In the genomic region with DNA sequence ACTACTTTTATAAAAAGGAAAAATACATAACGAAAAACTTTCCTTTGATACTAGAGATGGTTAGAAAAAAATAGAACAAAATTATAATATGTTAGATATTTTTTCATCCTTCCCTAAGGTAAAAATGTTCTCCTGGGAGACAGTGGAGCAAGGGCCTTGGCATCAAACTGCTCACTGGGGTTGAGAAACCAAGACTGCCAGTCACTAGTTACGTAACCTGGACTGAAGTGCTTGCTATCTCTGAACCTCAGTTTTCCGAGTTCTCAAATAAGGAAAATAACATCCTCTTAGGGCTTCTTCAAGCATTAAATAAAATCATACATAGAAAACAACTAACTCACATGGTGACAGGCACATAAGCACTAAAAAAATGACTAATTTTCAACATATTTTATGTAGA, we compare ENCODE assay signal across 1 cellular context.
TF ChIP-seq lines count a peak whose summit lies in the region.

No MANE protein-coding gene starts in this region.

TF ChIP-seq in SK-N-SH treated with all-trans-retinoic acid at 6 μM for 48 hours, 23 proteins besides CTCF, POLR2A, EP300 and RAD21 (continued from another document):
- TF ChIP-seq, protein P1, sequence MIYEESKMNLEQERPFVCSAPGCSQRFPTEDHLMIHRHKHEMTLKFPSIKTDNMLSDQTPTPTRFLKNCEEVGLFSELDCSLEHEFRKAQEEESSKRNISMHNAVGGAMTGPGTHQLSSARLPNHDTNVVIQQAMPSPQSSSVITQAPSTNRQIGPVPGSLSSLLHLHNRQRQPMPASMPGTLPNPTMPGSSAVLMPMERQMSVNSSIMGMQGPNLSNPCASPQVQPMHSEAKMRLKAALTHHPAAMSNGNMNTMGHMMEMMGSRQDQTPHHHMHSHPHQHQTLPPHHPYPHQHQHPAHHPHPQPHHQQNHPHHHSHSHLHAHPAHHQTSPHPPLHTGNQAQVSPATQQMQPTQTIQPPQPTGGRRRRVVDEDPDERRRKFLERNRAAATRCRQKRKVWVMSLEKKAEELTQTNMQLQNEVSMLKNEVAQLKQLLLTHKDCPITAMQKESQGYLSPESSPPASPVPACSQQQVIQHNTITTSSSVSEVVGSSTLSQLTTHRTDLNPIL (CRISPR knock-in tag; IDR thresholded peaks at IDR 0.05; ENCODE audit: low read depth) = no peak
- TF ChIP-seq ISL1 (CRISPR knock-in tag; IDR thresholded peaks at IDR 0.05) = no peak
- TF ChIP-seq, protein P2, sequence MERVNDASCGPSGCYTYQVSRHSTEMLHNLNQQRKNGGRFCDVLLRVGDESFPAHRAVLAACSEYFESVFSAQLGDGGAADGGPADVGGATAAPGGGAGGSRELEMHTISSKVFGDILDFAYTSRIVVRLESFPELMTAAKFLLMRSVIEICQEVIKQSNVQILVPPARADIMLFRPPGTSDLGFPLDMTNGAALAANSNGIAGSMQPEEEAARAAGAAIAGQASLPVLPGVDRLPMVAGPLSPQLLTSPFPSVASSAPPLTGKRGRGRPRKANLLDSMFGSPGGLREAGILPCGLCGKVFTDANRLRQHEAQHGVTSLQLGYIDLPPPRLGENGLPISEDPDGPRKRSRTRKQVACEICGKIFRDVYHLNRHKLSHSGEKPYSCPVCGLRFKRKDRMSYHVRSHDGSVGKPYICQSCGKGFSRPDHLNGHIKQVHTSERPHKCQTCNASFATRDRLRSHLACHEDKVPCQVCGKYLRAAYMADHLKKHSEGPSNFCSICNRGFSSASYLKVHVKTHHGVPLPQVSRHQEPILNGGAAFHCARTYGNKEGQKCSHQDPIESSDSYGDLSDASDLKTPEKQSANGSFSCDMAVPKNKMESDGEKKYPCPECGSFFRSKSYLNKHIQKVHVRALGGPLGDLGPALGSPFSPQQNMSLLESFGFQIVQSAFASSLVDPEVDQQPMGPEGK (CRISPR knock-in tag; IDR thresholded peaks at IDR 0.05; ENCODE audit: borderline replicate concordance) = no peak
